Comparison of ENCODE assay signal across 1 cellular context in genomic region chr6:138264372-138264880, GRCh38.
TF ChIP-seq lines count a peak whose summit lies in the region.

No MANE protein-coding gene starts in this region.

TF ChIP-seq in HepG2, 621 proteins besides CTCF, POLR2A, EP300 and RAD21 (continued from another document):
- TF ChIP-seq, protein P1, sequence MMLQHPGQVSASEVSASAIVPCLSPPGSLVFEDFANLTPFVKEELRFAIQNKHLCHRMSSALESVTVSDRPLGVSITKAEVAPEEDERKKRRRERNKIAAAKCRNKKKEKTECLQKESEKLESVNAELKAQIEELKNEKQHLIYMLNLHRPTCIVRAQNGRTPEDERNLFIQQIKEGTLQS (CRISPR knock-in tag; IDR thresholded peaks at IDR 0.05) = no peak
- TF ChIP-seq ARID5B (CRISPR knock-in tag; IDR thresholded peaks at IDR 0.05) (peak; percentile 53), CENPX (CRISPR knock-in tag; IDR thresholded peaks at IDR 0.05) (no peak), MEIS2 (CRISPR knock-in tag; IDR thresholded peaks at IDR 0.05) (no peak), ZNF468 (CRISPR knock-in tag; IDR thresholded peaks at IDR 0.05) (no peak), ELF1 (CRISPR knock-in tag; IDR thresholded peaks at IDR 0.05) (no peak), MYNN (CRISPR knock-in tag; IDR thresholded peaks at IDR 0.05; ENCODE audit: low read depth) (no peak), FOXP1 (IDR thresholded peaks at IDR 0.05) (no peak), FOXP1 (CRISPR knock-in tag; IDR thresholded peaks at IDR 0.05) (0 out of 2 replicates have a peak, but pooled peaks have one; percentile 10), ZNF235 (CRISPR knock-in tag; IDR thresholded peaks at IDR 0.05; ENCODE audit: borderline replicate concordance) (no peak), ZNF703 (CRISPR knock-in tag; IDR thresholded peaks at IDR 0.05; ENCODE audit: borderline replicate concordance) (no peak), ZXDC (CRISPR knock-in tag; IDR thresholded peaks at IDR 0.05) (no peak), HMGXB3 (CRISPR knock-in tag; IDR thresholded peaks at IDR 0.05; ENCODE audit: borderline replicate concordance) (no peak), TGIF2 (CRISPR knock-in tag; IDR thresholded peaks at IDR 0.05) (no peak), ZNF780A (CRISPR knock-in tag; IDR thresholded peaks at IDR 0.05) (no peak), RFX1 (IDR thresholded peaks at IDR 0.05) (no peak), BCL6 (CRISPR knock-in tag; IDR thresholded peaks at IDR 0.05) (peak; percentile 57; the same call in 1 of the 2 replicates), THAP7 (CRISPR knock-in tag; IDR thresholded peaks at IDR 0.05) (no peak), CREB3 (CRISPR knock-in tag; IDR thresholded peaks at IDR 0.05) (no peak), CEBPB (IDR thresholded peaks at IDR 0.05; ENCODE audit: borderline replicate concordance, low read depth, low read length) (no peak), RARA (CRISPR knock-in tag; IDR thresholded peaks at IDR 0.05) (peak; percentile 67), FOXA1 (IDR thresholded peaks at IDR 0.05) (no peak), FOXA1 (CRISPR knock-in tag; IDR thresholded peaks at IDR 0.05) (no peak), ZNF790 (CRISPR knock-in tag; IDR thresholded peaks at IDR 0.05; ENCODE audit: borderline replicate concordance) (no peak), DDIT3 (CRISPR knock-in tag; IDR thresholded peaks at IDR 0.05) (no peak)
- TF ChIP-seq, protein P2, sequence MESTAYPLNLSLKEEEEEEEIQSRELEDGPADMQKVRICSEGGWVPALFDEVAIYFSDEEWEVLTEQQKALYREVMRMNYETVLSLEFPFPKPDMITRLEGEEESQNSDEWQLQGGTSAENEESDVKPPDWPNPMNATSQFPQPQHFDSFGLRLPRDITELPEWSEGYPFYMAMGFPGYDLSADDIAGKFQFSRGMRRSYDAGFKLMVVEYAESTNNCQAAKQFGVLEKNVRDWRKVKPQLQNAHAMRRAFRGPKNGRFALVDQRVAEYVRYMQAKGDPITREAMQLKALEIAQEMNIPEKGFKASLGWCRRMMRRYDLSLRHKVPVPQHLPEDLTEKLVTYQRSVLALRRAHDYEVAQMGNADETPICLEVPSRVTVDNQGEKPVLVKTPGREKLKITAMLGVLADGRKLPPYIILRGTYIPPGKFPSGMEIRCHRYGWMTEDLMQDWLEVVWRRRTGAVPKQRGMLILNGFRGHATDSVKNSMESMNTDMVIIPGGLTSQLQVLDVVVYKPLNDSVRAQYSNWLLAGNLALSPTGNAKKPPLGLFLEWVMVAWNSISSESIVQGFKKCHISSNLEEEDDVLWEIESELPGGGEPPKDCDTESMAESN (CRISPR knock-in tag; conservative IDR thresholded peaks at IDR 0.05) = no peak
- TF ChIP-seq, protein P3, sequence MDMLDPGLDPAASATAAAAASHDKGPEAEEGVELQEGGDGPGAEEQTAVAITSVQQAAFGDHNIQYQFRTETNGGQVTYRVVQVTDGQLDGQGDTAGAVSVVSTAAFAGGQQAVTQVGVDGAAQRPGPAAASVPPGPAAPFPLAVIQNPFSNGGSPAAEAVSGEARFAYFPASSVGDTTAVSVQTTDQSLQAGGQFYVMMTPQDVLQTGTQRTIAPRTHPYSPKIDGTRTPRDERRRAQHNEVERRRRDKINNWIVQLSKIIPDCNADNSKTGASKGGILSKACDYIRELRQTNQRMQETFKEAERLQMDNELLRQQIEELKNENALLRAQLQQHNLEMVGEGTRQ (IDR thresholded peaks at IDR 0.05; ENCODE audit: low read depth, low read length) = no peak
- TF ChIP-seq, protein P3 (CRISPR knock-in tag; IDR thresholded peaks at IDR 0.05; ENCODE audit: borderline replicate concordance) = no peak
- TF ChIP-seq, protein P4, sequence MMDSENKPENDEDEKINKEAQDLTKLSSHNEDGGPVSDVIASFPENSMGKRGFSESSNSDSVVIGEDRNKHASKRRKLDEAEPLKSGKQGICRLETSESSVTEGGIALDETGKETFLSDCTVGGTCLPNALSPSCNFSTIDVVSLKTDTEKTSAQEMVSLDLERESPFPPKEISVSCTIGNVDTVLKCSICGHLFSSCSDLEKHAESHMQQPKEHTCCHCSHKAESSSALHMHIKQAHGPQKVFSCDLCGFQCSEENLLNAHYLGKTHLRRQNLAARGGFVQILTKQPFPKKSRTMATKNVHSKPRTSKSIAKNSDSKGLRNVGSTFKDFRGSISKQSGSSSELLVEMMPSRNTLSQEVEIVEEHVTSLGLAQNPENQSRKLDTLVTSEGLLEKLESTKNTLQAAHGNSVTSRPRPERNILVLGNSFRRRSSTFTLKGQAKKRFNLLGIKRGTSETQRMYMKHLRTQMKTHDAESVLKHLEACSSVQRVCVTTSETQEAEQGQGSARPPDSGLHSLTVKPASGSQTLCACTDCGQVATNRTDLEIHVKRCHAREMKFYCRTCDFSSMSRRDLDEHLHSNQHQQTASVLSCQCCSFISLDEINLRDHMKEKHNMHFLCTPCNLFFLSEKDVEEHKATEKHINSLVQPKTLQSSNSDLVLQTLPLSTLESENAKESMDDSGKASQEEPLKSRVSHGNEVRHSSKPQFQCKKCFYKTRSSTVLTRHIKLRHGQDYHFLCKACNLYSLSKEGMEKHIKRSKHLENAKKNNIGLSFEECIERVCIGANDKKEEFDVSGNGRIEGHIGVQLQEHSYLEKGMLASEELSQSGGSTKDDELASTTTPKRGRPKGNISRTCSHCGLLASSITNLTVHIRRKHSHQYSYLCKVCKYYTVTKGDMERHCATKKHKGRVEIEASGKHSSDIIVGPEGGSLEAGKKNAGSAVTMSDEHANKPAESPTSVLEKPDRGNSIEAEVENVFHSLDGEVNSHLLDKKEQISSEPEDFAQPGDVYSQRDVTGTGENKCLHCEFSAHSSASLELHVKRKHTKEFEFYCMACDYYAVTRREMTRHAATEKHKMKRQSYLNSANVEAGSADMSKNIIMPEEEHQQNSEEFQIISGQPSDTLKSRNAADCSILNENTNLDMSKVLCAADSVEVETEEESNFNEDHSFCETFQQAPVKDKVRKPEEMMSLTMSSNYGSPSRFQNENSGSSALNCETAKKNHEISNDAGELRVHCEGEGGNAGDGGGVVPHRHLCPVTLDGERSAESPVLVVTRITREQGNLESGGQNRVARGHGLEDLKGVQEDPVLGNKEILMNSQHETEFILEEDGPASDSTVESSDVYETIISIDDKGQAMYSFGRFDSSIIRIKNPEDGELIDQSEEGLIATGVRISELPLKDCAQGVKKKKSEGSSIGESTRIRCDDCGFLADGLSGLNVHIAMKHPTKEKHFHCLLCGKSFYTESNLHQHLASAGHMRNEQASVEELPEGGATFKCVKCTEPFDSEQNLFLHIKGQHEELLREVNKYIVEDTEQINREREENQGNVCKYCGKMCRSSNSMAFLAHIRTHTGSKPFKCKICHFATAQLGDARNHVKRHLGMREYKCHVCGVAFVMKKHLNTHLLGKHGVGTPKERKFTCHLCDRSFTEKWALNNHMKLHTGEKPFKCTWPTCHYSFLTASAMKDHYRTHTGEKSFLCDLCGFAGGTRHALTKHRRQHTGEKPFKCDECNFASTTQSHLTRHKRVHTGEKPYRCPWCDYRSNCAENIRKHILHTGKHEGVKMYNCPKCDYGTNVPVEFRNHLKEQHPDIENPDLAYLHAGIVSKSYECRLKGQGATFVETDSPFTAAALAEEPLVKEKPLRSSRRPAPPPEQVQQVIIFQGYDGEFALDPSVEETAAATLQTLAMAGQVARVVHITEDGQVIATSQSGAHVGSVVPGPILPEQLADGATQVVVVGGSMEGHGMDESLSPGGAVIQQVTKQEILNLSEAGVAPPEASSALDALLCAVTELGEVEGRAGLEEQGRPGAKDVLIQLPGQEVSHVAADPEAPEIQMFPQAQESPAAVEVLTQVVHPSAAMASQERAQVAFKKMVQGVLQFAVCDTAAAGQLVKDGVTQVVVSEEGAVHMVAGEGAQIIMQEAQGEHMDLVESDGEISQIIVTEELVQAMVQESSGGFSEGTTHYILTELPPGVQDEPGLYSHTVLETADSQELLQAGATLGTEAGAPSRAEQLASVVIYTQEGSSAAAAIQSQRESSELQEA (CRISPR knock-in tag; IDR thresholded peaks at IDR 0.05; ENCODE audit: not compliant biosample characterization) = no peak
TF ChIP-seq in HepG2: peak in this region for 5.
